22 cellular contexts compared by ENCODE assay signal in genomic region chr16:15610369-15610871, GRCh38. TPM values are rescaled to one million over a fixed set of nuclear protein-coding genes. Genes with fewer than 3 reads are reported as not detected.
A peak's percentile ranks its signal among the peaks of the same experiment; 100 is the strongest.
DNase-seq lines count a peak whose midpoint lies in the region; ATAC-seq and TF ChIP-seq lines count a peak whose summit lies in the region.
"Had no signal": no experiment of that assay in that cellular context is flagged by ENCODE, and none has a peak within 500 bp of the region (broad histone marks: within the 10 kb centered on the region; RNA-seq: fewer than 3 reads in every experiment).

No MANE protein-coding gene starts in this region.

- CTCF ChIA-PET in T-cell (lab: Charles Lee) = no interaction called here

- no peak overlapping the region for H3K4me3 ChIP-seq in fibroblast of mammary gland (ENCODE audit: control insufficient read depth, low read depth, low read length)
- H3K4me3 ChIP-seq: body of pancreas, esophagus muscularis mucosa, HAP-1, hepatocyte had no signal

- no peaks in the 10 kb centered on the region for H3K9me3 Mint-ChIP-seq in activated naive CD8-positive, alpha-beta T cell (ENCODE audit: low read depth)
- no peaks in the 10 kb centered on the region for H3K9me3 Mint-ChIP-seq in activated naive CD8-positive, alpha-beta T cell treated with anti-CD3 and anti-CD28 coated beads for 36 hours
- no peaks in the 10 kb centered on the region for H3K9me3 Mint-ChIP-seq in T-cell
- H3K9me3 Mint-ChIP-seq in stimulated activated effector memory CD8-positive, alpha-beta T cell treated with anti-CD3 and anti-CD28 coated beads, Interleukin-12 subunit alpha, Interleukin-12 subunit beta, amount 100 ng/mL, for 72 hours = no peaks in the 10 kb centered on the region
- H3K9me3 Mint-ChIP-seq: activated T-helper 1 cell treated with anti-CD3 and anti-CD28 coated beads, Interleukin-12 subunit alpha, Interleukin-12 subunit beta, Interleukin-2, Interleukin-4 antibody, amounts not matched to agents 30 ng/mL and 10 ng/mL and 1 ng/mL, durations not matched to agents 14 hours and 24 hours and 36 hours had no signal

- POLR2A ChIA-PET in T-cell (lab: Charles Lee) = no interaction called here

- no peak for TF ChIP-seq CTCF in fibroblast of mammary gland (conservative IDR thresholded peaks at IDR 0.05; ENCODE audit: control insufficient read depth, insufficient read depth, low read depth, low read length)

- peaks cover 6% of the 10 kb centered on the region for H3K4me1 Mint-ChIP-seq in activated naive CD8-positive, alpha-beta T cell (ENCODE audit: low read depth)
- no peaks in the 10 kb centered on the region for H3K4me1 Mint-ChIP-seq in activated naive CD8-positive, alpha-beta T cell treated with anti-CD3 and anti-CD28 coated beads for 36 hours
- H3K4me1 Mint-ChIP-seq in T-cell = peaks cover 3 to 16% (median 4%) of the 10 kb centered on the region in 3 donors
- H3K4me1 Mint-ChIP-seq in stimulated activated effector memory CD8-positive, alpha-beta T cell treated with anti-CD3 and anti-CD28 coated beads, Interleukin-12 subunit alpha, Interleukin-12 subunit beta, amount 100 ng/mL, for 72 hours = peaks cover 27% of the 10 kb centered on the region

- no peak for DNase-seq in activated naive CD8-positive, alpha-beta T cell treated with anti-CD3 and anti-CD28 coated beads for 36 hours
- no peak for DNase-seq in T-cell
- peak; percentile 70 for DNase-seq in fibroblast of mammary gland (ENCODE audit: low read depth)
- no peak for DNase-seq in stimulated activated effector memory CD8-positive, alpha-beta T cell treated with anti-CD3 and anti-CD28 coated beads, Interleukin-12 subunit alpha, Interleukin-12 subunit beta, amount 100 ng/mL, for 72 hours (ENCODE audit: low spot score in 2 of 2)
- DNase-seq in SIG-M5 treated with dmso at 0.1 percent for 504 hours (lab: John Stamatoyannopoulos, UW; ENCODE audit: unreplicated experiment) = no peak
- DNase-seq in NCI-H1417 treated with DMSO at 0.1 percent for 48 hours (lab: John Stamatoyannopoulos, UW) = no peak
- DNase-seq: activated CD4-positive, CD25-positive, alpha-beta regulatory T cell treated with anti-CD3 and anti-CD28 coated beads, Interleukin-2, amount 50 U/mL, for 72 hours; AML-193; body of pancreas; dermis blood vessel endothelial cell; NCI-H187 treated with DMSO at 0.1 percent for 48 hours; NCI-H446; occipital lobe; right cardiac atrium; Right ventricle myocardium superior; T-helper 2 cell had no signal

- H3K27me3 Mint-ChIP-seq in activated naive CD8-positive, alpha-beta T cell = no peaks in the 10 kb centered on the region
- H3K27me3 Mint-ChIP-seq in activated naive CD8-positive, alpha-beta T cell treated with anti-CD3 and anti-CD28 coated beads for 36 hours = no peaks in the 10 kb centered on the region
- H3K27me3 Mint-ChIP-seq in T-cell = no peaks in the 10 kb centered on the region

- no peak overlapping the region for H3K4me3 Mint-ChIP-seq in activated naive CD8-positive, alpha-beta T cell
- H3K4me3 Mint-ChIP-seq in activated naive CD8-positive, alpha-beta T cell treated with anti-CD3 and anti-CD28 coated beads for 36 hours = no peak overlapping the region
- H3K4me3 Mint-ChIP-seq in T-cell = no peak overlapping the region
- H3K4me3 Mint-ChIP-seq in stimulated activated effector memory CD8-positive, alpha-beta T cell treated with anti-CD3 and anti-CD28 coated beads, Interleukin-12 subunit alpha, Interleukin-12 subunit beta, amount 100 ng/mL, for 72 hours = no peak overlapping the region
- H3K4me3 Mint-ChIP-seq: activated T-helper 1 cell treated with anti-CD3 and anti-CD28 coated beads, Interleukin-12 subunit alpha, Interleukin-12 subunit beta, Interleukin-2, Interleukin-4 antibody, amounts not matched to agents 30 ng/mL and 10 ng/mL and 1 ng/mL, durations not matched to agents 14 hours and 24 hours and 36 hours had no signal

- no peak for ATAC-seq in T-cell (replicated peaks in 1 of 4)
- ATAC-seq in stimulated activated effector memory CD8-positive, alpha-beta T cell treated with anti-CD3 and anti-CD28 coated beads, Interleukin-12 subunit alpha, Interleukin-12 subunit beta, amount 100 ng/mL, for 72 hours = peak; percentile 98
- ATAC-seq in GM18867 (IDR thresholded peaks at IDR 0.05; ENCODE audit: unreplicated experiment) = no peak
- ATAC-seq: body of pancreas, right cardiac atrium had no signal

- H3K36me3 Mint-ChIP-seq in activated naive CD8-positive, alpha-beta T cell = peaks cover 11% of the 10 kb centered on the region
- peaks cover 22% of the 10 kb centered on the region for H3K36me3 Mint-ChIP-seq in activated naive CD8-positive, alpha-beta T cell treated with anti-CD3 and anti-CD28 coated beads for 36 hours
- peaks cover 66% of the 10 kb centered on the region for H3K36me3 Mint-ChIP-seq in T-cell
- peaks cover 100% of the 10 kb centered on the region for H3K36me3 Mint-ChIP-seq in stimulated activated effector memory CD8-positive, alpha-beta T cell treated with anti-CD3 and anti-CD28 coated beads, Interleukin-12 subunit alpha, Interleukin-12 subunit beta, amount 100 ng/mL, for 72 hours

- peak overlapping the region; percentile 78 for H3K27ac Mint-ChIP-seq in activated naive CD8-positive, alpha-beta T cell
- no peak overlapping the region for H3K27ac Mint-ChIP-seq in activated naive CD8-positive, alpha-beta T cell treated with anti-CD3 and anti-CD28 coated beads for 36 hours
- H3K27ac Mint-ChIP-seq in T-cell = peak overlapping the region; percentile 10 to 66
- H3K27ac Mint-ChIP-seq in stimulated activated effector memory CD8-positive, alpha-beta T cell treated with anti-CD3 and anti-CD28 coated beads, Interleukin-12 subunit alpha, Interleukin-12 subunit beta, amount 100 ng/mL, for 72 hours = peak overlapping the region; percentile 79
- H3K27ac Mint-ChIP-seq: activated T-helper 1 cell treated with anti-CD3 and anti-CD28 coated beads, Interleukin-12 subunit alpha, Interleukin-12 subunit beta, Interleukin-2, Interleukin-4 antibody, amounts not matched to agents 30 ng/mL and 10 ng/mL and 1 ng/mL, durations not matched to agents 14 hours and 24 hours and 36 hours had no signal

RNA-seq across cellular contexts. Expression of gene MARF1, which starts 32.5 kb away (rescaled TPM):
- total RNA-seq in activated naive CD8-positive, alpha-beta T cell treated with anti-CD3 and anti-CD28 coated beads for 36 hours = 10 to 100 TPM; 51.0 to 52.1 TPM
- 100 to 1,000 TPM; 151 to 180 (median 177) TPM for total RNA-seq in T-cell

RNA-seq across cellular contexts. Expression of gene NDE1, which starts 39.6 kb away (rescaled TPM):
- total RNA-seq in activated naive CD8-positive, alpha-beta T cell treated with anti-CD3 and anti-CD28 coated beads for 36 hours = 100 to 1,000 TPM; 115 to 117 TPM
- 100 to 1,000 TPM in 4 of 5 donors, 10 to 100 TPM in 1; 90.8 to 110 (median 103) TPM for total RNA-seq in T-cell
